In genomic region chr3:94234177-94234788, GRCh38 we compare ENCODE assay signal across 9 cellular contexts.
DNase-seq lines count a peak whose midpoint lies in the region; ATAC-seq, FAIRE-seq and TF ChIP-seq lines count a peak whose summit lies in the region.
"Had no signal": no experiment of that assay in that cellular context is flagged by ENCODE, and none has a peak within 500 bp of the region (broad histone marks: within the 10 kb centered on the region; RNA-seq: fewer than 3 reads in every experiment).

No MANE protein-coding gene starts in this region.

- CTCF ChIA-PET in HCT116 (lab: Charles Lee): interaction anchor here (1.4 to 1.5 kb wide), 2 partner anchors 13 to 15 kb away, joined by 4 to 6 read pairs; no protein-coding TSS in a partner anchor
- CTCF ChIA-PET in H1 (lab: Charles Lee; ENCODE audit: partially characterized antibody): interaction anchor here (0.7 to 2.8 kb wide), 31 partner anchors 9 to 1525 kb away, joined by 3 to 24 read pairs (median 4); no protein-coding TSS in a partner anchor

- H3K4me1 ChIP-seq in HCT116 (ENCODE audit: control insufficient read depth in 1 of 2, insufficient read depth in 2 of 2, low read length in 2 of 2): no peaks in the 10 kb centered on the region
- H3K4me1 ChIP-seq in H1 (replicated peaks in 1 of 4; ENCODE audit: control insufficient read depth in 3 of 4, insufficient read depth in 4 of 4, low read length in 3 of 4): no peaks in the 10 kb centered on the region
- no peaks in the 10 kb centered on the region for H3K4me1 ChIP-seq in neural progenitor cell

- TF ChIP-seq POLR2A in HCT116 (IDR thresholded peaks at IDR 0.05; ENCODE audit: borderline replicate concordance, extremely low read depth, insufficient read depth, insufficient read length) (no peak), H1 (IDR thresholded peaks at IDR 0.05; ENCODE audit: control extremely low read depth in 1 of 2, low read depth in 2 of 2, low read length in 2 of 2) (no peak)

- H3K14ac ChIP-seq in H1 (ENCODE audit: insufficient read length): no peak overlapping the region

- H3K27ac ChIP-seq in HCT116 (ENCODE audit: low read depth, low read length) (no peak overlapping the region), H1 (ENCODE audit: low read depth, low read length) (no peak overlapping the region), neural progenitor cell (no peak overlapping the region)
- H3K27ac ChIP-seq: BLaER1 treated with 17β-estradiol and CSF1 and Interleukin-3, amounts not matched to agents 10 nM and 100 nM had no signal

- no peak overlapping the region for H3K9ac ChIP-seq in HCT116 (ENCODE audit: low read length)
- H3K9ac ChIP-seq in H1 (replicated peaks in 1 of 4; ENCODE audit: extremely low read depth in 1 of 4, low read depth in 3 of 4, low read length in 3 of 4): no peak overlapping the region
- no peak overlapping the region for H3K9ac ChIP-seq in neural progenitor cell
- H3K9ac ChIP-seq: BLaER1 treated with 17β-estradiol and CSF1 and Interleukin-3, amounts not matched to agents 10 nM and 100 nM had no signal

- H3K9me3 Mint-ChIP-seq in neural progenitor cell: peaks cover 6% of the 10 kb centered on the region

- 52% methylated on average over 4 of the region's 4 CpGs; no CpG with 5 or more reads in 1 of the 2 experiments for WGBS in H1 (ENCODE audit: extremely low coverage in 1 of 2, insufficient coverage in 1 of 2, insufficient read length in 1 of 2, insufficient replicate concordance in 2 of 2, low coverage in 1 of 2, low lambda C conversion rate in 2 of 2, missing lambda C conversion rate in 1 of 2), 2 experiments

- no peaks in the 10 kb centered on the region for H3K9me2 ChIP-seq in HCT116 (ENCODE audit: insufficient read depth)

- H3K79me2 ChIP-seq in HCT116 (ENCODE audit: insufficient read depth, low read length) (no peaks in the 10 kb centered on the region), H1 (ENCODE audit: control insufficient read depth in 1 of 2, insufficient read depth in 2 of 2, low read length in 2 of 2) (no peaks in the 10 kb centered on the region), neural progenitor cell (ENCODE audit: low read depth) (no peaks in the 10 kb centered on the region)

- H3K23me2 ChIP-seq in H1 (ENCODE audit: low read depth, low read length): no peaks in the 10 kb centered on the region

- H3K4me3 ChIP-seq in HCT116 (replicated peaks in 1 of 2; ENCODE audit: low read depth in 1 of 2, low read length in 2 of 2) (no peak overlapping the region), H1 (ENCODE audit: extremely low read depth in 1 of 4, insufficient read depth in 2 of 4, low read depth in 3 of 4, low read length in 4 of 4) (no peak overlapping the region), neural progenitor cell (no peak overlapping the region)
- H3K4me3 ChIP-seq: BLaER1 treated with 17β-estradiol and CSF1 and Interleukin-3, amounts not matched to agents 10 nM and 100 nM had no signal

- H3K56ac ChIP-seq in H1 (replicated peaks; ENCODE audit: insufficient read length, low read depth, low read length): no peak overlapping the region

- H3K27ac Mint-ChIP-seq in neural progenitor cell: no peak overlapping the region

- no peaks in the 10 kb centered on the region for H3K27me3 Mint-ChIP-seq in neural progenitor cell (ENCODE audit: insufficient read depth, low read depth)

- H4K91ac ChIP-seq in H1 (replicated peaks; ENCODE audit: insufficient read length, low read length): no peak overlapping the region

- POLR2A ChIA-PET in HCT116 (lab: Charles Lee) (no interaction called here), H1 (lab: Charles Lee; ENCODE audit: partially characterized antibody) (no interaction called here)

- H2BK12ac ChIP-seq in H1 (ENCODE audit: low read depth, low read length): no peak overlapping the region

- FAIRE-seq in H1 (lab: Jason Lieb, UNC): peak; percentile 42

- H4K20me1 ChIP-seq in HCT116 (ENCODE audit: insufficient read depth) (no peaks in the 10 kb centered on the region), H1 (replicated peaks in 1 of 2; ENCODE audit: control insufficient read depth in 1 of 2, insufficient read depth in 2 of 2, low read length in 2 of 2) (no peaks in the 10 kb centered on the region), neural progenitor cell (ENCODE audit: low read depth) (no peaks in the 10 kb centered on the region)
- H4K20me1 ChIP-seq: BLaER1 treated with 17β-estradiol and CSF1 and Interleukin-3, amounts not matched to agents 10 nM and 100 nM had no signal

- no peaks in the 10 kb centered on the region for H3K36me3 Mint-ChIP-seq in neural progenitor cell

- no peaks in the 10 kb centered on the region for H3K36me3 ChIP-seq in HCT116 (ENCODE audit: control insufficient read depth in 1 of 2, insufficient read depth in 2 of 2, low read length in 2 of 2)
- H3K36me3 ChIP-seq in H1 (ENCODE audit: control insufficient read depth in 2 of 4, insufficient read depth in 4 of 4, low read length in 3 of 4): no peaks in the 10 kb centered on the region
- no peaks in the 10 kb centered on the region for H3K36me3 ChIP-seq in neural progenitor cell
- H3K36me3 ChIP-seq: BLaER1 treated with 17β-estradiol and CSF1 and Interleukin-3, amounts not matched to agents 10 nM and 100 nM had no signal

- ATAC-seq in HCT116: peak; percentile 78
- no peak for ATAC-seq in HG02870 (IDR thresholded peaks at IDR 0.05; ENCODE audit: unreplicated experiment)

- H3K4me1 Mint-ChIP-seq in neural progenitor cell: no peaks in the 10 kb centered on the region

- BruUV-seq in HCT116 (replicated peaks; lab: Mats Ljungman, UMichigan): no TSS peak

- no peak overlapping the region for H3K4ac ChIP-seq in H1 (replicated peaks; ENCODE audit: insufficient read length, low read depth, low read length)

- H3K27me3 ChIP-seq in HCT116 (ENCODE audit: insufficient read depth, low read length) (no peaks in the 10 kb centered on the region), H1 (replicated peaks in 1 of 4; ENCODE audit: control insufficient read depth in 3 of 4, extremely low read depth in 1 of 4, insufficient read depth in 3 of 4, low read length in 3 of 4) (no peaks in the 10 kb centered on the region), neural progenitor cell (no peaks in the 10 kb centered on the region)
- H3K27me3 ChIP-seq: BLaER1 treated with 17β-estradiol and CSF1 and Interleukin-3, amounts not matched to agents 10 nM and 100 nM had no signal

- no peaks in the 10 kb centered on the region for H3K9me3 ChIP-seq in HCT116 (ENCODE audit: control insufficient read depth in 1 of 2, insufficient read depth in 1 of 2, low read depth in 1 of 2, low read length in 2 of 2)
- no peaks in the 10 kb centered on the region for H3K9me3 ChIP-seq in H1 (ENCODE audit: insufficient read depth in 2 of 2, low read depth in 1 of 2, low read length in 1 of 2)
- H3K9me3 ChIP-seq in neural progenitor cell (ENCODE audit: low read depth): no peaks in the 10 kb centered on the region

- H2BK15ac ChIP-seq in H1 (ENCODE audit: low read length): no peak overlapping the region

- H2AFZ ChIP-seq in HCT116 (ENCODE audit: low read depth, low read length, poor library complexity, severe bottlenecking) (no peak overlapping the region), H1 (ENCODE audit: low read length) (no peak overlapping the region), neural progenitor cell (replicated peaks) (no peak overlapping the region)

- no peak overlapping the region for H3K18ac ChIP-seq in H1 (ENCODE audit: extremely low read depth, low read length)

- TF ChIP-seq CTCF in HCT116 (IDR thresholded peaks at IDR 0.05 in 2 of 3, conservative IDR thresholded peaks at IDR 0.05 in 1 of 3; ENCODE audit: borderline replicate concordance in 1 of 3, insufficient read depth in 1 of 3, low read depth in 2 of 3, low read length in 2 of 3) (peak in 2 of 3 experiments; percentile 70 to 83; a peak in 5 of 6 replicates), H1 (IDR thresholded peaks at IDR 0.05; ENCODE audit: control extremely low read depth in 1 of 3, insufficient read depth in 1 of 3, low read depth in 1 of 3, low read length in 3 of 3) (peak in 2 of 3 experiments; percentile 42 to 74; a peak in 3 of 4 replicates), neural progenitor cell (IDR thresholded peaks at IDR 0.05) (peak; percentile 87)

- no peak overlapping the region for H4K8ac ChIP-seq in H1 (ENCODE audit: extremely low read depth, insufficient read depth, low read length)

- H4K5ac ChIP-seq in H1 (ENCODE audit: insufficient read length, low read depth, low read length): no peak overlapping the region

- no peak overlapping the region for H2BK20ac ChIP-seq in H1 (ENCODE audit: low read length)

- H2AK5ac ChIP-seq in H1 (ENCODE audit: low read depth, low read length): no peak overlapping the region

- H3K79me1 ChIP-seq in H1 (ENCODE audit: low read depth, low read length): no peaks in the 10 kb centered on the region

- no peak overlapping the region for H3K4me3 Mint-ChIP-seq in neural progenitor cell

- intact Hi-C loops in HCT116 (cut with micrococcal nuclease): no loop called here

- RAD21 ChIA-PET in HCT116 (lab: Charles Lee; ENCODE audit: low non-redundant PET in 1 of 2, low total read pairs in 2 of 2, uncharacterized antibody in 2 of 2, unreplicated experiment in 2 of 2): no interaction called here

- TF ChIP-seq RAD21 in HCT116 (IDR thresholded peaks at IDR 0.05; ENCODE audit: low read depth) (peak; percentile 49), H1 (IDR thresholded peaks at IDR 0.05 in 1 of 2, conservative IDR thresholded peaks at IDR 0.05 in 1 of 2; ENCODE audit: low read depth in 2 of 2, low read length in 2 of 2) (peak; percentile 73)

- no peak overlapping the region for H3K23ac ChIP-seq in H1 (ENCODE audit: insufficient read length)

- no peak overlapping the region for H2BK5ac ChIP-seq in H1 (ENCODE audit: low read depth, low read length)

- H3K4me2 ChIP-seq in HCT116 (ENCODE audit: low read length) (no peak overlapping the region), H1 (ENCODE audit: insufficient read depth in 1 of 2, low read depth in 2 of 2, low read length in 2 of 2) (no peak overlapping the region), neural progenitor cell (no peak overlapping the region)
- H3K4me2 ChIP-seq: BLaER1 treated with 17β-estradiol and CSF1 and Interleukin-3, amounts not matched to agents 10 nM and 100 nM had no signal

- TF ChIP-seq EP300 in H1 (IDR thresholded peaks at IDR 0.05; ENCODE audit: borderline replicate concordance in 1 of 2, low read depth in 2 of 2, low read length in 2 of 2): no peak

- no peak overlapping the region for H2BK120ac ChIP-seq in H1 (replicated peaks; ENCODE audit: low read depth, low read length)

- DNase-seq in NCI-H1694 treated with DMSO at 0.1 percent for 48 hours (lab: John Stamatoyannopoulos, UW) (peak; percentile 37), NCI-H1694 (lab: John Stamatoyannopoulos, UW) (no peak), HCT116 (ENCODE audit: low read depth, low spot score) (peak; percentile 22), NCI-H748 (lab: John Stamatoyannopoulos, UW; ENCODE audit: unreplicated experiment) (peak; percentile 24), H1 (ENCODE audit: low read depth in 1 of 2, low spot score in 2 of 2) (no peak), neural progenitor cell (ENCODE audit: low spot score) (peak; percentile 49), UCSD-AML1 (lab: John Stamatoyannopoulos, UW; ENCODE audit: unreplicated experiment) (no peak)

- no peaks in the 10 kb centered on the region for H3F3A ChIP-seq in neural progenitor cell (ENCODE audit: low read depth)

TF ChIP-seq in HCT116, 20 proteins besides CTCF, POLR2A, EP300 and RAD21 (continues in another document):
- no peak for TF ChIP-seq ELF1 (IDR thresholded peaks at IDR 0.05; ENCODE audit: borderline replicate concordance, low read depth)

TF ChIP-seq in H1, 55 proteins besides CTCF, POLR2A, EP300 and RAD21 (continues in another document):
- TF ChIP-seq JUN (IDR thresholded peaks at IDR 0.05; ENCODE audit: low read depth, low read length): no peak

Comparison
In these comparisons a context has a peak if more than half of its experiments do, and no peak if none do; other contexts are left out.
1. DNase-seq: peak in NCI-H1694 treated with DMSO at 0.1 percent for 48 hours (single experiment), HCT116 (single experiment), NCI-H748 (single experiment) and neural progenitor cell (single experiment); none in NCI-H1694 (single experiment), H1 (0 of 2) and UCSD-AML1 (single experiment).
2. Peak in every context shown above with its lines, with median percentiles within 50 percentile points of each other: CTCF ChIP-seq.